8 cellular contexts compared by ENCODE assay signal in genomic region chr1:37107153-37107552, GRCh38.
"Had no signal": no experiment of that assay in that cellular context is flagged by ENCODE, and none has a peak within 500 bp of the region (broad histone marks: within the 10 kb centered on the region; RNA-seq: fewer than 3 reads in every experiment).

No MANE protein-coding gene starts in this region.

- H3K36me3 ChIP-seq: HAP-1 had no signal

- H3K27ac ChIP-seq: HL-60 had no signal

- H3K9me3 ChIP-seq: HAP-1 had no signal

- H3K27ac Mint-ChIP-seq: HFFc6 had no signal

- DNase-seq: GOT3, H7, HFFc6, IMR-90, KG1 had no signal

- H3K4me1 ChIP-seq: HAP-1 had no signal

- H3K4me3 ChIP-seq: HAP-1, K562 had no signal

- H3K4me3 Mint-ChIP-seq: HFFc6 had no signal
